31 cellular contexts compared by ENCODE assay signal in genomic region chr4:13592220-13592619, GRCh38. TPM values are rescaled to one million over a fixed set of nuclear protein-coding genes. Genes with fewer than 3 reads are reported as not detected.
"Had no signal": no experiment of that assay in that cellular context is flagged by ENCODE, and none has a peak within 500 bp of the region (broad histone marks: within the 10 kb centered on the region; RNA-seq: fewer than 3 reads in every experiment).

No MANE protein-coding gene starts in this region.

- DNase-seq: heart right ventricle; hippocampal formation; kidney; left colon; left lung; lower lobe of right lung; mammary epithelial cell; mesenchymal stem cell; naive B cell; natural killer cell; nephron progenitor cell; occipital lobe; psoas muscle; small intestine; spleen; stimulated activated CD4-positive, alpha-beta T cell treated with anti-CD3 and anti-CD28 coated beads, Interleukin-4, amount 100 ng/mL, for 24 hours; stimulated activated naive CD4-positive, alpha-beta T cell treated with Interleukin-2 at 50 U/mL for 16 hours; stimulated activated naive CD8-positive, alpha-beta T cell treated with anti-CD3 and anti-CD28 coated beads, Interleukin-15, amount 100 ng/mL, for 72 hours; testis; thyroid gland; trophoblast cell; upper lobe of right lung had no signal

- H3K9me3 Mint-ChIP-seq: naive B cell; natural killer cell; nephron progenitor cell; neural progenitor cell; stimulated activated effector memory CD8-positive, alpha-beta T cell treated with anti-CD3 and anti-CD28 coated beads, Interleukin-12 subunit alpha, Interleukin-12 subunit beta, amount 100 ng/mL, for 72 hours; stimulated activated naive CD8-positive, alpha-beta T cell treated with anti-CD3 and anti-CD28 coated beads, Interleukin-15, amount 100 ng/mL, for 72 hours had no signal

- H3K4me3 Mint-ChIP-seq: naive B cell; natural killer cell; nephron progenitor cell; neural progenitor cell; stimulated activated effector memory CD8-positive, alpha-beta T cell treated with anti-CD3 and anti-CD28 coated beads, Interleukin-12 subunit alpha, Interleukin-12 subunit beta, amount 100 ng/mL, for 72 hours; stimulated activated naive CD8-positive, alpha-beta T cell treated with anti-CD3 and anti-CD28 coated beads, Interleukin-15, amount 100 ng/mL, for 72 hours had no signal

- H3K27ac Mint-ChIP-seq: natural killer cell; nephron progenitor cell; neural progenitor cell; stimulated activated effector memory CD8-positive, alpha-beta T cell treated with anti-CD3 and anti-CD28 coated beads, Interleukin-12 subunit alpha, Interleukin-12 subunit beta, amount 100 ng/mL, for 72 hours; stimulated activated naive CD8-positive, alpha-beta T cell treated with anti-CD3 and anti-CD28 coated beads, Interleukin-15, amount 100 ng/mL, for 72 hours had no signal

- H3K9me3 ChIP-seq: heart right ventricle, left lung, lower lobe of right lung, neutrophil, psoas muscle, right atrium auricular region, spleen, testis, thyroid gland, upper lobe of right lung had no signal

- H3K27me3 ChIP-seq: heart right ventricle, left lung, neural progenitor cell, neutrophil, right atrium auricular region, spleen, testis, thyroid gland, upper lobe of right lung had no signal

- FAIRE-seq: kidney, small intestine, urothelium cell line had no signal

- H3K4me1 ChIP-seq: heart right ventricle, left lung, lower lobe of right lung, neural progenitor cell, parathyroid adenoma, psoas muscle, right atrium auricular region, spleen, testis, thyroid gland, upper lobe of right lung had no signal

- H2AFZ ChIP-seq: neural progenitor cell, parathyroid adenoma had no signal

- H3K4me2 ChIP-seq: neural progenitor cell had no signal

- H3K9ac ChIP-seq: neural progenitor cell, parathyroid adenoma had no signal

- H3K27me3 Mint-ChIP-seq: naive B cell; stimulated activated naive CD8-positive, alpha-beta T cell treated with anti-CD3 and anti-CD28 coated beads, Interleukin-15, amount 100 ng/mL, for 72 hours had no signal

- H3K79me2 ChIP-seq: parathyroid adenoma had no signal

- H3K27ac ChIP-seq: heart right ventricle, left lung, lower lobe of right lung, neural progenitor cell, neutrophil, parathyroid adenoma, psoas muscle, right atrium auricular region, spleen, testis, thyroid gland, upper lobe of right lung had no signal

- H3K4me1 Mint-ChIP-seq: natural killer cell; nephron progenitor cell; neural progenitor cell; stimulated activated effector memory CD8-positive, alpha-beta T cell treated with anti-CD3 and anti-CD28 coated beads, Interleukin-12 subunit alpha, Interleukin-12 subunit beta, amount 100 ng/mL, for 72 hours; stimulated activated naive CD8-positive, alpha-beta T cell treated with anti-CD3 and anti-CD28 coated beads, Interleukin-15, amount 100 ng/mL, for 72 hours had no signal

- ATAC-seq: heart right ventricle; left colon; left lung; lower lobe of right lung; natural killer cell; psoas muscle; sciatic nerve; stimulated activated effector memory CD8-positive, alpha-beta T cell treated with anti-CD3 and anti-CD28 coated beads, Interleukin-12 subunit alpha, Interleukin-12 subunit beta, amount 100 ng/mL, for 72 hours; stimulated activated naive CD8-positive, alpha-beta T cell treated with anti-CD3 and anti-CD28 coated beads, Interleukin-15, amount 100 ng/mL, for 72 hours; upper lobe of right lung had no signal

- H3K4me3 ChIP-seq: heart right ventricle, left lung, lower lobe of right lung, neural progenitor cell, psoas muscle, right atrium auricular region, spleen, testis, thyroid gland, upper lobe of right lung had no signal

RNA-seq across cellular contexts. Expression of gene NKX3-2, which starts 47.9 kb away (rescaled TPM):
- total RNA-seq: heart right ventricle, kidney, left lung, liver, lower lobe of right lung, natural killer cell, occipital lobe, renal cortical epithelial cell, right atrium auricular region, sciatic nerve, upper lobe of right lung had no signal
- polyA plus RNA-seq: heart right ventricle, liver had no signal
